In the genomic region with DNA sequence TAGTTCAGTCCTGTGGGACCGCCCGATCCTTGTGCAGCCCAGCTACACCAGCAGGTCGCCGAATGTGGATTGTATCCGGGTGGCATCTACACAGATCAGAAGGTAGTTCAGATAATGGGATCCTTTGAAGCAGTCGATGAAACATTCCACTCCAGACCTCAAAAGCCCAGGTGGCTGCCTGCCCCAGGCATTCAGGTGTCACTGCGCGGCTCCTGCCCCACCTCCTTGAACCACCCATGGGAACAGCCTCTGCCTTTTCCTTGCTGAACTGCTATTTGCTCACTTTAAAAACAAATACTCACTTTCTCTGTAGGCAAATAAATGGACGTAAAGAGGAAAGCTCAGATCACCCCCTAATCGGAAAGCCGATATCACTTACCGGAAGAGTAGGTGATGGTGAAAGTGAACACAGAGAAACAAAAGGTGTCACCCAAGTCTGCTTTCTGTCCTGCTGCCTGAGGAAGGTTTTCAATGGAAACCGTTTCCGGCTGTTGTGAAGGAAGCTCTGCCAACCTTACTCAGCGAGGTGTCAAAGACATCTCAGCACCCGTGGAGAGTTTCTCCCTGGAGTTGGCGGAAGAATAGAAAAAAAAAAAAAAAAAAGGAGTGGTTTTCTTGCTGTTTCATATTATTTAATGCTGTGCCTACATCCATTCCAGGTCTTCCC, we compare ENCODE assay signal across 16 cellular contexts.
DNase-seq lines count a peak whose midpoint lies in the region; ATAC-seq and TF ChIP-seq lines count a peak whose summit lies in the region.
"Had no signal": no experiment of that assay in that cellular context is flagged by ENCODE, and none has a peak within 500 bp of the region (broad histone marks: within the 10 kb centered on the region; RNA-seq: fewer than 3 reads in every experiment).

No MANE protein-coding gene starts in this region.

- H3K9me3 ChIP-seq in right atrium auricular region: peaks cover 0 to 10% of the 10 kb centered on the region in 2 donors

- no peak overlapping the region for H3K4me3 Mint-ChIP-seq in glutamatergic neuron (ENCODE audit: unreplicated experiment)
- H3K4me3 Mint-ChIP-seq: activated CD4-positive, alpha-beta memory T cell treated with anti-CD3 and anti-CD28 coated beads, Interleukin-2, amount 10 ng/mL, durations not matched to agents 7 days and 5 days; CD4-positive, alpha-beta T cell had no signal

- H3K36me3 ChIP-seq in right atrium auricular region: no peaks in the 10 kb centered on the region
- H3K36me3 ChIP-seq: heart right ventricle had no signal

- no peak for TF ChIP-seq CTCF in right atrium auricular region (IDR thresholded peaks at IDR 0.05)
- peak; percentile 28 for TF ChIP-seq CTCF in foreskin keratinocyte (conservative IDR thresholded peaks at IDR 0.05)
- no peak for TF ChIP-seq CTCF in glutamatergic neuron (IDR thresholded peaks at IDR 0.05; ENCODE audit: partially characterized antibody, unreplicated experiment)

- H3K4me3 ChIP-seq in right atrium auricular region: no peak overlapping the region
- H3K4me3 ChIP-seq: coronary artery, heart right ventricle, SK-N-MC had no signal

- peak; percentile 22 to 44 for ATAC-seq in left cardiac atrium
- ATAC-seq in foreskin keratinocyte: peak; percentile 63
- no peak for ATAC-seq in HG03139 (IDR thresholded peaks at IDR 0.05; ENCODE audit: unreplicated experiment)
- ATAC-seq in GM18907 (IDR thresholded peaks at IDR 0.05; ENCODE audit: unreplicated experiment): no peak

- H3K9me3 Mint-ChIP-seq in glutamatergic neuron (ENCODE audit: unreplicated experiment): peaks cover 6% of the 10 kb centered on the region
- H3K9me3 Mint-ChIP-seq: CD4-positive, alpha-beta T cell had no signal

- peaks cover 0 to 28% of the 10 kb centered on the region in 2 donors for H3K4me1 ChIP-seq in right atrium auricular region
- H3K4me1 ChIP-seq in foreskin keratinocyte: peaks cover 5% of the 10 kb centered on the region

- H3K27me3 ChIP-seq in right atrium auricular region: no peaks in the 10 kb centered on the region
- no peaks in the 10 kb centered on the region for H3K27me3 ChIP-seq in foreskin keratinocyte
- H3K27me3 ChIP-seq: heart right ventricle had no signal

- H3K36me3 Mint-ChIP-seq in glutamatergic neuron (ENCODE audit: unreplicated experiment): peaks cover 9% of the 10 kb centered on the region

- peaks cover 2% of the 10 kb centered on the region for H3K27me3 Mint-ChIP-seq in glutamatergic neuron (ENCODE audit: unreplicated experiment)
- H3K27me3 Mint-ChIP-seq: CD4-positive, alpha-beta T cell had no signal

- intact Hi-C loops in left cardiac atrium (cut with DNase I): no loop called here

- no peak for DNase-seq in left cardiac atrium
- DNase-seq in right atrium auricular region (ENCODE audit: low spot score): no peak
- peak; percentile 10 for DNase-seq in NCI-H748 treated with DMSO at 0.1 percent for 48 hours (lab: John Stamatoyannopoulos, UW)
- peak in 1 of 2 donors; percentile 53 for DNase-seq in foreskin keratinocyte
- no peak for DNase-seq in activated CD8-positive, alpha-beta memory T cell treated with anti-CD3 and anti-CD28 coated beads for 24 hours
- no peak for DNase-seq in glutamatergic neuron
- DNase-seq: activated CD4-positive, alpha-beta memory T cell treated with anti-CD3 and anti-CD28 coated beads, Interleukin-2, amount 10 ng/mL, durations not matched to agents 7 days and 5 days; CD4-positive, alpha-beta T cell; erythroblast; heart right ventricle; NCI-H2171 treated with DMSO at 0.1 percent for 48 hours; stimulated activated CD4-positive, alpha-beta T cell treated with anti-CD3 and anti-CD28 coated beads, Interleukin-12 subunit alpha, Interleukin-12 subunit beta, amount 100 ng/mL, for 4 hours had no signal

- peaks cover 4% of the 10 kb centered on the region for H3K4me1 Mint-ChIP-seq in glutamatergic neuron (ENCODE audit: low read depth, unreplicated experiment)
- H3K4me1 Mint-ChIP-seq: activated CD4-positive, alpha-beta memory T cell treated with anti-CD3 and anti-CD28 coated beads, Interleukin-2, amount 10 ng/mL, durations not matched to agents 7 days and 5 days had no signal

- H3K27ac Mint-ChIP-seq in glutamatergic neuron (ENCODE audit: unreplicated experiment): no peak overlapping the region
- H3K27ac Mint-ChIP-seq: activated CD4-positive, alpha-beta memory T cell treated with anti-CD3 and anti-CD28 coated beads, Interleukin-2, amount 10 ng/mL, durations not matched to agents 7 days and 5 days; CD4-positive, alpha-beta T cell had no signal

- H3K27ac ChIP-seq in right atrium auricular region (no peak overlapping the region), foreskin keratinocyte (no peak overlapping the region)
- H3K27ac ChIP-seq: coronary artery, SK-N-MC had no signal

Comparison
In these comparisons a context has a peak if more than half of its experiments do, and no peak if none do; other contexts are left out.
1. ATAC-seq: peak in left cardiac atrium (2 of 2) and foreskin keratinocyte (single experiment); none in HG03139 (single experiment) and GM18907 (single experiment).